ENCODE assay signal across 2 cellular contexts in the genomic region with DNA sequence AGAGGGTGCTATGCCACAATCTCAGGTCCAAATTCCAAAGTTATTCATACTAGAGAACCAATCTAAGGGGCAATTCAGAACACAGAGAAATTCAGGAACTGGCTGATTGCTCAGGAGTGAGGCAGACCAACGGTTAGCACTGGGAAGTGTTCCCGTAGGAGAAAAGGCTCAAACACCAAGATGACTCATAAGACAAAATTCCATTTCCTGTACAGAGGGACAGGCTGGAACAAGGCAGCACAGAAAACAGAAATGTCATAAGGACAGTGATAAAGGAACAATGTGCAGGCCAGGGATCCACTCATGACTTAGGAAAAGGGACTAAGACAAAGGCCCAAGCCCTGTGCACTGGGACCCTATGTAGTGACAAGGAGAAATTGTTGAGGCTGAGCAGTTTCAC.
A peak's percentile ranks its signal among the peaks of the same experiment; 100 is the strongest.
TF ChIP-seq lines count a peak whose summit lies in the region.

No MANE protein-coding gene starts in this region.

TF ChIP-seq in IMR-90, 13 proteins besides CTCF, POLR2A, EP300 and RAD21:
- no peak for TF ChIP-seq MXI1 (IDR thresholded peaks at IDR 0.05; ENCODE audit: borderline replicate concordance, low read depth, low read length)
- TF ChIP-seq FOS (IDR thresholded peaks at IDR 0.05; ENCODE audit: low read depth, low read length), result peak; percentile 75
- no peak for TF ChIP-seq NFE2L2 (IDR thresholded peaks at IDR 0.05; ENCODE audit: low read depth, low read length)
- 0 out of 2 replicates have a peak, but pooled peaks have one; percentile 11 for TF ChIP-seq BHLHE40 (IDR thresholded peaks at IDR 0.05; ENCODE audit: low read depth, low read length)
- TF ChIP-seq, protein P1, sequence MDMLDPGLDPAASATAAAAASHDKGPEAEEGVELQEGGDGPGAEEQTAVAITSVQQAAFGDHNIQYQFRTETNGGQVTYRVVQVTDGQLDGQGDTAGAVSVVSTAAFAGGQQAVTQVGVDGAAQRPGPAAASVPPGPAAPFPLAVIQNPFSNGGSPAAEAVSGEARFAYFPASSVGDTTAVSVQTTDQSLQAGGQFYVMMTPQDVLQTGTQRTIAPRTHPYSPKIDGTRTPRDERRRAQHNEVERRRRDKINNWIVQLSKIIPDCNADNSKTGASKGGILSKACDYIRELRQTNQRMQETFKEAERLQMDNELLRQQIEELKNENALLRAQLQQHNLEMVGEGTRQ (IDR thresholded peaks at IDR 0.05; ENCODE audit: low read depth, low read length), result no peak
- no peak for TF ChIP-seq MAZ (IDR thresholded peaks at IDR 0.05; ENCODE audit: borderline replicate concordance, low read depth, low read length)
- no peak for TF ChIP-seq RCOR1 (IDR thresholded peaks at IDR 0.05; ENCODE audit: insufficient replicate concordance, low read length)
- TF ChIP-seq MAFK (IDR thresholded peaks at IDR 0.05; ENCODE audit: low read depth, low read length), result no peak

TF ChIP-seq in liver, 16 proteins besides CTCF, POLR2A, EP300 and RAD21:
- TF ChIP-seq, protein P2, sequence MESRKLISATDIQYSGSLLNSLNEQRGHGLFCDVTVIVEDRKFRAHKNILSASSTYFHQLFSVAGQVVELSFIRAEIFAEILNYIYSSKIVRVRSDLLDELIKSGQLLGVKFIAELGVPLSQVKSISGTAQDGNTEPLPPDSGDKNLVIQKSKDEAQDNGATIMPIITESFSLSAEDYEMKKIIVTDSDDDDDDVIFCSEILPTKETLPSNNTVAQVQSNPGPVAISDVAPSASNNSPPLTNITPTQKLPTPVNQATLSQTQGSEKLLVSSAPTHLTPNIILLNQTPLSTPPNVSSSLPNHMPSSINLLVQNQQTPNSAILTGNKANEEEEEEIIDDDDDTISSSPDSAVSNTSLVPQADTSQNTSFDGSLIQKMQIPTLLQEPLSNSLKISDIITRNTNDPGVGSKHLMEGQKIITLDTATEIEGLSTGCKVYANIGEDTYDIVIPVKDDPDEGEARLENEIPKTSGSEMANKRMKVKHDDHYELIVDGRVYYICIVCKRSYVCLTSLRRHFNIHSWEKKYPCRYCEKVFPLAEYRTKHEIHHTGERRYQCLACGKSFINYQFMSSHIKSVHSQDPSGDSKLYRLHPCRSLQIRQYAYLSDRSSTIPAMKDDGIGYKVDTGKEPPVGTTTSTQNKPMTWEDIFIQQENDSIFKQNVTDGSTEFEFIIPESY (IDR thresholded peaks at IDR 0.05), result no peak
- TF ChIP-seq JUND (IDR thresholded peaks at IDR 0.05), result peak; percentile 69 to 80
- no peak for TF ChIP-seq TAF1 (conservative IDR thresholded peaks at IDR 0.05)
